ENCODE assay signal across 34 cellular contexts in genomic region chr12:111927346-111927745, GRCh38.
"Had no signal": no experiment of that assay in that cellular context is flagged by ENCODE, and none has a peak within 500 bp of the region (broad histone marks: within the 10 kb centered on the region; RNA-seq: fewer than 3 reads in every experiment).

No MANE protein-coding gene starts in this region.

- H3K27me3 Mint-ChIP-seq: activated B cell treated with CpG ODN at 0.5 μM for 24 hours; activated CD4-positive, alpha-beta memory T cell treated with anti-CD3 and anti-CD28 coated beads, Interleukin-2, amount 10 ng/mL, durations not matched to agents 7 days and 5 days; activated naive CD8-positive, alpha-beta T cell; activated T-helper 17 cell treated with anti-CD3 and anti-CD28 coated beads, Interleukin-2, amount 50 U/mL, for 72 hours; dendritic cell treated with granulocyte-macrophage colony-stimulating factor and Interleukin-4, amounts not matched to agents 40 ng/mL and 50 ng/mL, for 4 days; T-helper 17 cell had no signal

- ATAC-seq: activated CD4-positive, CD25-positive, alpha-beta regulatory T cell treated with anti-CD3 and anti-CD28 coated beads, Interleukin-2, amount 50 U/mL, for 24 hours; activated T-cell treated with anti-CD3 and anti-CD28 coated beads, Interleukin-2, amount 50 U/mL, for 4 hours; activated T-helper 17 cell treated with anti-CD3 and anti-CD28 coated beads, Interleukin-2, amount 50 U/mL, for 72 hours; body of pancreas; gastroesophageal sphincter; T-helper 17 cell had no signal

- H3K27ac Mint-ChIP-seq: activated B cell treated with CpG ODN at 0.5 μM for 24 hours; activated CD4-positive, alpha-beta memory T cell treated with anti-CD3 and anti-CD28 coated beads, Interleukin-2, amount 10 ng/mL, durations not matched to agents 7 days and 5 days; activated naive CD8-positive, alpha-beta T cell; activated T-helper 17 cell treated with anti-CD3 and anti-CD28 coated beads, Interleukin-2, amount 50 U/mL, for 72 hours; dendritic cell treated with granulocyte-macrophage colony-stimulating factor and Interleukin-4, amounts not matched to agents 40 ng/mL and 50 ng/mL, for 4 days; endodermal cell; T-helper 17 cell; T-helper 2 cell treated with Interferon-gamma antibody and Interleukin-4, amounts not matched to agents 5 μg/mL and 100 μg/mL, for 36 hours had no signal

- H3K4me1 Mint-ChIP-seq: activated B cell treated with CpG ODN at 0.5 μM for 24 hours; activated CD4-positive, alpha-beta memory T cell treated with anti-CD3 and anti-CD28 coated beads, Interleukin-2, amount 10 ng/mL, durations not matched to agents 7 days and 5 days had no signal

- H3K4me1 ChIP-seq: adrenal gland, body of pancreas, esophagus muscularis mucosa, gastroesophageal sphincter had no signal

- H3K4me3 ChIP-seq: adrenal gland, body of pancreas, cardiac muscle cell, coronary artery, dorsolateral prefrontal cortex, esophagus muscularis mucosa, gastroesophageal sphincter had no signal

- H3K27ac ChIP-seq: adrenal gland, body of pancreas, cardiac muscle cell, coronary artery, dorsolateral prefrontal cortex, esophagus muscularis mucosa, gastroesophageal sphincter, WERI-Rb-1 had no signal

- DNase-seq: activated B cell treated with CpG ODN at 0.5 μM for 24 hours; activated CD4-positive, alpha-beta memory T cell treated with anti-CD3 and anti-CD28 coated beads, Interleukin-2, amount 10 ng/mL, durations not matched to agents 7 days and 5 days; activated CD4-positive, alpha-beta T cell treated with anti-CD3 and anti-CD28 coated beads for 48 hours; activated CD4-positive, alpha-beta T cell treated with anti-CD3 and anti-CD28 coated beads, Interleukin-2, amount 50 U/mL, for 4 hours; activated effector memory CD4-positive, alpha-beta T cell treated with Interleukin-2 at 50 U/mL for 16 hours; activated gamma-delta T cell treated with Interleukin-2 at 50 U/mL for 16 hours; activated naive CD4-positive, alpha-beta T cell treated with anti-CD3 and anti-CD28 coated beads, Interleukin-2, amount 50 U/mL, for 16 hours; activated naive CD4-positive, alpha-beta T cell treated with Interleukin-2 at 50 U/mL for 16 hours; activated T-cell treated with anti-CD3 and anti-CD28 coated beads, Interleukin-2, amount 50 U/mL, for 4 hours; adrenal gland; amygdala; aorta; body of pancreas; central memory CD4-positive, alpha-beta T cell; dorsolateral prefrontal cortex; effector memory CD4-positive, alpha-beta T cell; endodermal cell; erythroblast; foreskin melanocyte; head of caudate nucleus; hippocampal formation; T-helper 1 cell; T-helper 17 cell; T1000; WERI-Rb-1 had no signal

- H3K4me3 Mint-ChIP-seq: activated B cell treated with CpG ODN at 0.5 μM for 24 hours; activated CD4-positive, alpha-beta memory T cell treated with anti-CD3 and anti-CD28 coated beads, Interleukin-2, amount 10 ng/mL, durations not matched to agents 7 days and 5 days; activated naive CD8-positive, alpha-beta T cell; activated T-cell treated with anti-CD3 and anti-CD28 coated beads, Interleukin-2, amount 50 U/mL, for 4 hours; activated T-helper 17 cell treated with anti-CD3 and anti-CD28 coated beads, Interleukin-2, amount 50 U/mL, for 72 hours; dendritic cell treated with granulocyte-macrophage colony-stimulating factor and Interleukin-4, amounts not matched to agents 40 ng/mL and 50 ng/mL, for 4 days; endodermal cell; T-helper 17 cell; T-helper 2 cell treated with Interferon-gamma antibody and Interleukin-4, amounts not matched to agents 5 μg/mL and 100 μg/mL, for 36 hours had no signal

- H3K27me3 ChIP-seq: adrenal gland, body of pancreas, cardiac muscle cell, dorsolateral prefrontal cortex, esophagus muscularis mucosa, gastroesophageal sphincter had no signal

- H3K9me3 ChIP-seq: adrenal gland, body of pancreas, esophagus muscularis mucosa, gastroesophageal sphincter had no signal

- H3K36me3 ChIP-seq: cardiac muscle cell, WERI-Rb-1 had no signal

- H3K9me3 Mint-ChIP-seq: activated B cell treated with CpG ODN at 0.5 μM for 24 hours; activated CD4-positive, alpha-beta memory T cell treated with anti-CD3 and anti-CD28 coated beads, Interleukin-2, amount 10 ng/mL, durations not matched to agents 7 days and 5 days; activated T-cell treated with anti-CD3 and anti-CD28 coated beads, Interleukin-2, amount 50 U/mL, for 4 hours; activated T-helper 17 cell treated with anti-CD3 and anti-CD28 coated beads, Interleukin-2, amount 50 U/mL, for 72 hours; dendritic cell treated with granulocyte-macrophage colony-stimulating factor and Interleukin-4, amounts not matched to agents 40 ng/mL and 50 ng/mL, for 4 days; endodermal cell; T-helper 2 cell treated with Interferon-gamma antibody and Interleukin-4, amounts not matched to agents 5 μg/mL and 100 μg/mL, for 36 hours had no signal
